1 cellular context compared by ENCODE assay signal in the genomic region with DNA sequence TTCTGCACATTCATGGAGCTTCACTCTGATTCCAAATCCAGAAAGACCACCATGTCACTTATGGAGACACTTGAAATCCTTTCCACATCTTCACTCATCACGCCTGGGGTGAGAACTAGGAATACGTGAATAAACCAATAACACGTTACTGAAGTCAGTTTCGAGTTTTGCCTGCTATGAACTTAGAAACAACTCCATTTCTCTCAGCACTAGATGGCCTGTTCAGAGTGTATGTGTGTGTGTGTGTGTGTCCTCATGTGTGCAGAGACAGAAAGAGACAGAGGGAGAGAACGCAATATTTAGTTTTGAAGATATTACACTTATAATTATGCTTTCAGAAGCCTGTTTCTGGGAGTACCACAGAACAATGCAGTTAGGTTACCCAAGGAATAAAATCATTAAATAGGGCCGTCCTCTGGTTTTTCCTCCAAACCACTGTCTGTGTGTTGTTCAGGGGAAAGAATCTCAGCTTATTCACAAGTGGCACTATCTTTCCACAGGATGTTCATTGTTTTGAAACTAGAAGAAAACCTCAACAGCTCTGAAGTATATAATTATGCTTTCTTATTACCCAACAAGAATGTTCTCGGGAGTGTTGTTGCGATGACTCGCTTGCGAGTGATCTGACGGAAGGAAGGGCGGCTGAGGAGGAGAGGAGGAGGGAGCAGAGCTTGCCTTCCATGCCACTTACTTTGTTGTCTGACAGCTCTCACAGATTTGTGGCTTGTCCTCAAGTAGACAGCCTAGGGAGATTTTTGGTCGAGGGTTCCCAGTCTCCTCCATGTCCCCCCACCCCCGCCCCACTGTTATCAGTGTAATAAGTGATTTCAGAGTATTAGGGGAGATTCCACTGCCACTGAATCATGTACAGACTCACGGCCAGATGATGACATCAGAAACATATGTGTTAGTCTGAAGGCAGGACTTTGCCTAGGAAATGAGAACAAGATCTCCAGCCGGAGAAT.
TF ChIP-seq lines count a peak whose summit lies in the region.

No MANE protein-coding gene starts in this region.

TF ChIP-seq in HCT116, 20 proteins besides CTCF, POLR2A, EP300 and RAD21 (continued from another document):
- TF ChIP-seq, protein P1, sequence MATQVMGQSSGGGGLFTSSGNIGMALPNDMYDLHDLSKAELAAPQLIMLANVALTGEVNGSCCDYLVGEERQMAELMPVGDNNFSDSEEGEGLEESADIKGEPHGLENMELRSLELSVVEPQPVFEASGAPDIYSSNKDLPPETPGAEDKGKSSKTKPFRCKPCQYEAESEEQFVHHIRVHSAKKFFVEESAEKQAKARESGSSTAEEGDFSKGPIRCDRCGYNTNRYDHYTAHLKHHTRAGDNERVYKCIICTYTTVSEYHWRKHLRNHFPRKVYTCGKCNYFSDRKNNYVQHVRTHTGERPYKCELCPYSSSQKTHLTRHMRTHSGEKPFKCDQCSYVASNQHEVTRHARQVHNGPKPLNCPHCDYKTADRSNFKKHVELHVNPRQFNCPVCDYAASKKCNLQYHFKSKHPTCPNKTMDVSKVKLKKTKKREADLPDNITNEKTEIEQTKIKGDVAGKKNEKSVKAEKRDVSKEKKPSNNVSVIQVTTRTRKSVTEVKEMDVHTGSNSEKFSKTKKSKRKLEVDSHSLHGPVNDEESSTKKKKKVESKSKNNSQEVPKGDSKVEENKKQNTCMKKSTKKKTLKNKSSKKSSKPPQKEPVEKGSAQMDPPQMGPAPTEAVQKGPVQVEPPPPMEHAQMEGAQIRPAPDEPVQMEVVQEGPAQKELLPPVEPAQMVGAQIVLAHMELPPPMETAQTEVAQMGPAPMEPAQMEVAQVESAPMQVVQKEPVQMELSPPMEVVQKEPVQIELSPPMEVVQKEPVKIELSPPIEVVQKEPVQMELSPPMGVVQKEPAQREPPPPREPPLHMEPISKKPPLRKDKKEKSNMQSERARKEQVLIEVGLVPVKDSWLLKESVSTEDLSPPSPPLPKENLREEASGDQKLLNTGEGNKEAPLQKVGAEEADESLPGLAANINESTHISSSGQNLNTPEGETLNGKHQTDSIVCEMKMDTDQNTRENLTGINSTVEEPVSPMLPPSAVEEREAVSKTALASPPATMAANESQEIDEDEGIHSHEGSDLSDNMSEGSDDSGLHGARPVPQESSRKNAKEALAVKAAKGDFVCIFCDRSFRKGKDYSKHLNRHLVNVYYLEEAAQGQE (IDR thresholded peaks at IDR 0.05; ENCODE audit: low read depth), result no peak
- TF ChIP-seq FOSL1 (IDR thresholded peaks at IDR 0.05; ENCODE audit: low read depth), result peak; percentile 58; the same call in 1 of the 2 replicates
- TF ChIP-seq YY1 (IDR thresholded peaks at IDR 0.05; ENCODE audit: extremely low read depth, insufficient replicate concordance, low read depth, low read length), result no peak
